ENCODE assay signal across 21 cellular contexts in genomic region chr1:53371121-53371666, GRCh38. TPM values are rescaled to one million over a fixed set of nuclear protein-coding genes. Genes with fewer than 3 reads are reported as not detected.
DNase-seq lines count a peak whose midpoint lies in the region; ATAC-seq and TF ChIP-seq lines count a peak whose summit lies in the region.
"Had no signal": no experiment of that assay in that cellular context is flagged by ENCODE, and none has a peak within 500 bp of the region (broad histone marks: within the 10 kb centered on the region; RNA-seq: fewer than 3 reads in every experiment).

No MANE protein-coding gene starts in this region.

- TF ChIP-seq CTCF in upper lobe of right lung (IDR thresholded peaks at IDR 0.05) (no peak), PC-9 (conservative IDR thresholded peaks at IDR 0.05) (no peak)

- POLR2A ChIA-PET in PC-9 (lab: Charles Lee; ENCODE audit: unreplicated experiment): no interaction called here

- no peak overlapping the region for H3K4me3 Mint-ChIP-seq in T-helper 17 cell

- H2AFZ ChIP-seq in PC-9: no peak overlapping the region

- H3K4me1 ChIP-seq in upper lobe of right lung: no peaks in the 10 kb centered on the region
- H3K4me1 ChIP-seq in PC-9 (replicated peaks; ENCODE audit: insufficient read depth): no peaks in the 10 kb centered on the region
- H3K4me1 ChIP-seq: body of pancreas, colonic mucosa, SJCRH30 had no signal

- CTCF ChIA-PET in PC-9 (lab: Charles Lee): no interaction called here

- H3K4me2 ChIP-seq in PC-9: no peak overlapping the region

- no peaks in the 10 kb centered on the region for H3K9me3 ChIP-seq in T-helper 17 cell (ENCODE audit: control insufficient read depth, low read length, poor library complexity, severe bottlenecking)
- no peaks in the 10 kb centered on the region for H3K9me3 ChIP-seq in upper lobe of right lung
- H3K9me3 ChIP-seq in PC-9 (ENCODE audit: insufficient read depth, low read depth): no peaks in the 10 kb centered on the region
- H3K9me3 ChIP-seq: body of pancreas, colonic mucosa, ovary, SJCRH30 had no signal

- H3K36me3 ChIP-seq in upper lobe of right lung (no peaks in the 10 kb centered on the region), PC-9 (ENCODE audit: low read depth) (no peaks in the 10 kb centered on the region)
- H3K36me3 ChIP-seq: colonic mucosa, ovary, SJCRH30 had no signal

- no peak overlapping the region for H3K4me3 ChIP-seq in upper lobe of right lung
- H3K4me3 ChIP-seq in PC-9: no peak overlapping the region
- H3K4me3 ChIP-seq: body of pancreas, colonic mucosa, ovary, SJCRH30 had no signal

- no peaks in the 10 kb centered on the region for H3K9me2 ChIP-seq in PC-9 (ENCODE audit: insufficient read depth)

- H3K27ac Mint-ChIP-seq in T-helper 17 cell: peak overlapping the region; percentile 27
- H3K27ac Mint-ChIP-seq: activated naive CD4-positive, alpha-beta T cell treated with anti-CD3 and anti-CD28 coated beads, Interleukin-2, amount 50 U/mL, for 72 hours had no signal

- H3F3A ChIP-seq in PC-9 (ENCODE audit: insufficient read depth, low read depth): no peaks in the 10 kb centered on the region

- no peaks in the 10 kb centered on the region for H3K36me3 Mint-ChIP-seq in T-helper 17 cell (ENCODE audit: low read depth)
- H3K36me3 Mint-ChIP-seq: activated naive CD4-positive, alpha-beta T cell treated with anti-CD3 and anti-CD28 coated beads, Interleukin-2, amount 50 U/mL, for 72 hours had no signal

- H3K27ac ChIP-seq in upper lobe of right lung: no peak overlapping the region
- no peak overlapping the region for H3K27ac ChIP-seq in PC-9
- H3K27ac ChIP-seq: body of pancreas, colonic mucosa, HL-60, ovary, SJCRH30 had no signal

- no TSS peak for BruUV-seq in PC-9 (replicated peaks; lab: Mats Ljungman, UMichigan)

- no peaks in the 10 kb centered on the region for H3K27me3 ChIP-seq in upper lobe of right lung
- no peaks in the 10 kb centered on the region for H3K27me3 ChIP-seq in PC-9 (ENCODE audit: insufficient read depth, low read depth)
- H3K27me3 ChIP-seq: body of pancreas, colonic mucosa, ovary had no signal

- ATAC-seq in left cardiac atrium: no peak
- ATAC-seq in T-helper 17 cell: no peak
- ATAC-seq in left lobe of liver: no peak
- ATAC-seq in upper lobe of right lung: no peak
- ATAC-seq: activated naive CD4-positive, alpha-beta T cell treated with anti-CD3 and anti-CD28 coated beads, Interleukin-2, amount 50 U/mL, for 72 hours; body of pancreas had no signal

- no peaks in the 10 kb centered on the region for H4K20me1 ChIP-seq in PC-9 (ENCODE audit: insufficient read depth)

- no peaks in the 10 kb centered on the region for H3K79me2 ChIP-seq in PC-9 (ENCODE audit: low read depth)

- intact Hi-C loops in cardiac septum (cut with DNase I) (no loop called here), left cardiac atrium (cut with DNase I) (no loop called here), upper lobe of right lung (cut with DNase I) (no loop called here), PC-9 (cut with micrococcal nuclease; ENCODE audit: unreplicated experiment) (no loop called here)

- peak; percentile 51 for DNase-seq in cardiac septum (ENCODE audit: low spot score)
- DNase-seq in left cardiac atrium: no peak
- no peak for DNase-seq in T-helper 17 cell
- peak; percentile 21 for DNase-seq in left lobe of liver (ENCODE audit: low spot score)
- peak; percentile 45 for DNase-seq in upper lobe of right lung
- DNase-seq in nucleus accumbens (lab: John Stamatoyannopoulos, UW): no peak
- no peak for DNase-seq in PC-9
- no peak for DNase-seq in NCI-H526 (lab: John Stamatoyannopoulos, UW)
- DNase-seq: activated CD4-positive, alpha-beta T cell treated with anti-CD3 and anti-CD28 coated beads for 1 hour; colonic mucosa; foreskin fibroblast; MM.1S; NCI-H2081; NCI-H510A treated with DMSO at 0.1 percent for 48 hours; OCI-M1; SJCRH30; stimulated activated CD4-positive, alpha-beta T cell treated with anti-CD3 and anti-CD28 coated beads, Interleukin-4, amount 100 ng/mL, for 1 hour had no signal

- H3K27me3 Mint-ChIP-seq in T-helper 17 cell: peaks cover 10% of the 10 kb centered on the region

- peaks cover 17% of the 10 kb centered on the region for H3K4me1 Mint-ChIP-seq in T-helper 17 cell

RNA-seq across cellular contexts. Expression of gene LRP8, which starts 43.3 kb away (rescaled TPM):
- total RNA-seq in cardiac septum: 2.3 TPM
- 1 to 10 TPM; 1.7 to 4.1 TPM for total RNA-seq in left cardiac atrium
- total RNA-seq in T-helper 17 cell: 10 to 100 TPM; 15.1 to 18.6 TPM
- 0.33 TPM for total RNA-seq in left lobe of liver
- 11.6 TPM for total RNA-seq in upper lobe of right lung
- 62.1 and 85.3 TPM in 2 replicates for total RNA-seq in PC-9 (2021)

Comparison
In these comparisons a context has a peak if more than half of its experiments do, and no peak if none do; other contexts are left out.
1. DNase-seq: peak in cardiac septum (single experiment), left lobe of liver (single experiment) and upper lobe of right lung (single experiment); none in left cardiac atrium (single experiment), T-helper 17 cell (0 of 3), nucleus accumbens (0 of 56), PC-9 (0 of 2) and NCI-H526 (0 of 2).